In genomic region chr17:62807812-62808575, GRCh38 we compare ENCODE assay signal across 3 cellular contexts.
TF ChIP-seq lines count a peak whose summit lies in the region.

Gene MARCHF10 (minus strand): TSS chr17:62808314. CDS start chr17:62801735, 6,579 bp downstream.

TF ChIP-seq in SK-N-SH, 30 proteins besides CTCF, POLR2A, EP300 and RAD21:
- TF ChIP-seq NFIC (IDR thresholded peaks at IDR 0.05; ENCODE audit: borderline replicate concordance) (no peak), ZBTB33 (IDR thresholded peaks at IDR 0.05; ENCODE audit: borderline replicate concordance, low read depth) (no peak), ELF1 (IDR thresholded peaks at IDR 0.05) (no peak), USF2 (IDR thresholded peaks at IDR 0.05; ENCODE audit: borderline replicate concordance, low read depth, low read length) (no peak), MAX (IDR thresholded peaks at IDR 0.05; ENCODE audit: low read depth) (no peak), RCOR1 (IDR thresholded peaks at IDR 0.05; ENCODE audit: low read length) (no peak), MEF2A (IDR thresholded peaks at IDR 0.05; ENCODE audit: borderline replicate concordance, low read depth) (no peak)

TF ChIP-seq in SK-N-SH treated with all-trans-retinoic acid at 6 μM for 48 hours, 23 proteins besides CTCF, POLR2A, EP300 and RAD21:
- TF ChIP-seq CSDC2 (CRISPR knock-in tag; IDR thresholded peaks at IDR 0.05) (no peak), RARB (CRISPR knock-in tag; IDR thresholded peaks at IDR 0.05) (no peak), TSHZ2 (CRISPR knock-in tag; IDR thresholded peaks at IDR 0.05) (no peak), ZC3H10 (CRISPR knock-in tag; IDR thresholded peaks at IDR 0.05) (no peak), CREB5 (CRISPR knock-in tag; IDR thresholded peaks at IDR 0.05; ENCODE audit: low read depth) (no peak)
TF ChIP-seq in SK-N-SH treated with all-trans-retinoic acid at 6 μM for 48 hours: peak in this region for 0.

TF ChIP-seq in H1, 55 proteins besides CTCF, POLR2A, EP300 and RAD21:
- no peak for TF ChIP-seq GABPA (IDR thresholded peaks at IDR 0.05; ENCODE audit: borderline replicate concordance, insufficient read depth, low read length)
- no peak for TF ChIP-seq TCF12 (IDR thresholded peaks at IDR 0.05; ENCODE audit: low read depth, low read length)
- no peak for TF ChIP-seq TBP (IDR thresholded peaks at IDR 0.05; ENCODE audit: low read depth, low read length)
- TF ChIP-seq RBBP5 (IDR thresholded peaks at IDR 0.05; ENCODE audit: borderline replicate concordance, low read depth, low read length) = no peak
- TF ChIP-seq BCL11A (IDR thresholded peaks at IDR 0.05; ENCODE audit: low read depth in 2 of 2, low read length in 2 of 2) = no peak
- no peak for TF ChIP-seq CEBPB (IDR thresholded peaks at IDR 0.05; ENCODE audit: low read depth, low read length)
- TF ChIP-seq SAP30 (IDR thresholded peaks at IDR 0.05; ENCODE audit: insufficient read depth, insufficient replicate concordance, low read length) = no peak
- no peak for TF ChIP-seq NANOG (IDR thresholded peaks at IDR 0.05; ENCODE audit: insufficient read depth, low read depth, low read length, poor library complexity, severe bottlenecking)
- TF ChIP-seq ZNF274 (IDR thresholded peaks at IDR 0.05; ENCODE audit: borderline replicate concordance, extremely low read depth, low read length) = no peak
- no peak for TF ChIP-seq USF2 (IDR thresholded peaks at IDR 0.05; ENCODE audit: low read length)
- TF ChIP-seq CTBP2 (IDR thresholded peaks at IDR 0.05; ENCODE audit: borderline replicate concordance, insufficient read depth, insufficient read length, low read length) = no peak
- no peak for TF ChIP-seq KDM4A (IDR thresholded peaks at IDR 0.05; ENCODE audit: low read depth, low read length, severe bottlenecking)
- TF ChIP-seq NRF1 (IDR thresholded peaks at IDR 0.05; ENCODE audit: low read depth, low read length) = no peak
- no peak for TF ChIP-seq SP2 (IDR thresholded peaks at IDR 0.05; ENCODE audit: low read length)
- TF ChIP-seq YY1 (IDR thresholded peaks at IDR 0.05; ENCODE audit: low read depth, low read length) = no peak
- TF ChIP-seq FOSL1 (IDR thresholded peaks at IDR 0.05; ENCODE audit: insufficient read depth, low read depth, low read length) = no peak
- no peak for TF ChIP-seq TAF1 (IDR thresholded peaks at IDR 0.05; ENCODE audit: low read depth, low read length)
- TF ChIP-seq ATF3 (IDR thresholded peaks at IDR 0.05; ENCODE audit: insufficient read depth, low read depth, low read length) = no peak
- no peak for TF ChIP-seq BRCA1 (IDR thresholded peaks at IDR 0.05; ENCODE audit: low read depth, low read length)
- no peak for TF ChIP-seq GTF2F1 (IDR thresholded peaks at IDR 0.05; ENCODE audit: borderline replicate concordance, low read depth, low read length)
- no peak for TF ChIP-seq CHD7 (IDR thresholded peaks at IDR 0.05; ENCODE audit: insufficient replicate concordance, low read length)
- TF ChIP-seq MAX (IDR thresholded peaks at IDR 0.05) = peak; percentile 9; the same call in 1 of the 2 replicates
- no peak for TF ChIP-seq SRF (IDR thresholded peaks at IDR 0.05; ENCODE audit: low read depth, low read length)
- no peak for TF ChIP-seq MAFK (IDR thresholded peaks at IDR 0.05; ENCODE audit: low read depth, low read length)
- TF ChIP-seq CBX8 (IDR thresholded peaks at IDR 0.05; ENCODE audit: borderline replicate concordance, low read depth, low read length) = no peak
- TF ChIP-seq PHF8 (conservative IDR thresholded peaks at IDR 0.05; ENCODE audit: low read depth, low read length) = 0 out of 2 replicates have a peak, but pooled peaks have one; percentile 32
- no peak for TF ChIP-seq ATF2 (IDR thresholded peaks at IDR 0.05; ENCODE audit: low read length)
- peak; percentile 92 for TF ChIP-seq EGR1 (IDR thresholded peaks at IDR 0.05; ENCODE audit: borderline replicate concordance, low read depth, low read length)
- TF ChIP-seq SP1 (IDR thresholded peaks at IDR 0.05; ENCODE audit: low read depth, low read length) = no peak
- TF ChIP-seq POLR2AphosphoS5 (IDR thresholded peaks at IDR 0.05; ENCODE audit: low read depth, low read length) = no peak
- TF ChIP-seq CHD1 (IDR thresholded peaks at IDR 0.05; ENCODE audit: low read depth, low read length) = no peak
- no peak for TF ChIP-seq RXRA (IDR thresholded peaks at IDR 0.05; ENCODE audit: insufficient read depth, low read depth, low read length)
- TF ChIP-seq CBX5 (IDR thresholded peaks at IDR 0.05; ENCODE audit: low read depth, low read length) = no peak
- TF ChIP-seq BACH1 (IDR thresholded peaks at IDR 0.05; ENCODE audit: low read length) = 0 out of 2 replicates have a peak, but pooled peaks have one; percentile 23
- TF ChIP-seq POU5F1 (IDR thresholded peaks at IDR 0.05; ENCODE audit: low read depth, low read length) = no peak
- TF ChIP-seq JUN (IDR thresholded peaks at IDR 0.05; ENCODE audit: low read depth, low read length) = no peak
- TF ChIP-seq SIN3A (conservative IDR thresholded peaks at IDR 0.05 in 1 of 2, IDR thresholded peaks at IDR 0.05 in 1 of 2; ENCODE audit: low read depth in 1 of 2, low read length in 2 of 2) = peak; percentile 39 to 59; a peak in 1 of 4 replicates
- no peak for TF ChIP-seq RNF2 (IDR thresholded peaks at IDR 0.05; ENCODE audit: borderline replicate concordance, low read depth, low read length, missing control alignments, poor library complexity, severe bottlenecking)
- TF ChIP-seq TEAD4 (IDR thresholded peaks at IDR 0.05; ENCODE audit: low read depth, low read length) = no peak
- TF ChIP-seq CHD2 (IDR thresholded peaks at IDR 0.05; ENCODE audit: low read length) = no peak
- no peak for TF ChIP-seq SUZ12 (IDR thresholded peaks at IDR 0.05; ENCODE audit: low read length)
- no peak for TF ChIP-seq KDM5A (IDR thresholded peaks at IDR 0.05; ENCODE audit: low read length)
- peak; percentile 36; the same call in 1 of the 2 replicates for TF ChIP-seq E2F6 (IDR thresholded peaks at IDR 0.05)
